Comparison of ENCODE assay signal across 11 cellular contexts in genomic region chr11:31160504-31161422, GRCh38.
DNase-seq lines count a peak whose midpoint lies in the region; ATAC-seq lines count a peak whose summit lies in the region.
"Had no signal": no experiment of that assay in that cellular context is flagged by ENCODE, and none has a peak within 500 bp of the region (broad histone marks: within the 10 kb centered on the region; RNA-seq: fewer than 3 reads in every experiment).

No MANE protein-coding gene starts in this region.

- ATAC-seq in HG03175 (IDR thresholded peaks at IDR 0.05; ENCODE audit: unreplicated experiment) (peak; percentile 63), HG03460 (IDR thresholded peaks at IDR 0.05; ENCODE audit: unreplicated experiment) (no peak)

- DNase-seq in ELR (ENCODE audit: low read depth) (peak; percentile 24), OCI-M1 (lab: John Stamatoyannopoulos, UW) (peak; percentile 6), iris pigment epithelial cell (ENCODE audit: low read depth) (peak; percentile 11), AML-193 (lab: John Stamatoyannopoulos, UW) (no peak), SHP77 treated with DMSO at 0.1 percent for 48 hours (lab: John Stamatoyannopoulos, UW) (no peak)
- DNase-seq in activated effector memory CD4-positive, alpha-beta T cell treated with anti-CD3 and anti-CD28 coated beads, Interleukin-2, amount 50 U/mL, for 16 hours: no peak
- DNase-seq: activated naive CD8-positive, alpha-beta T cell treated with anti-CD3 and anti-CD28 coated beads for 36 hours; hypothalamus; stimulated activated CD4-positive, alpha-beta T cell treated with anti-CD3 and anti-CD28 coated beads, Interleukin-15, amount 100 ng/mL, for 24 hours had no signal

Comparison
In these comparisons a context has a peak if more than half of its experiments do, and no peak if none do; other contexts are left out.
1. DNase-seq: peak in ELR (single experiment), OCI-M1 (single experiment) and iris pigment epithelial cell (single experiment); none in AML-193 (0 of 2), activated effector memory CD4-positive, alpha-beta T cell treated with anti-CD3 and anti-CD28 coated beads, Interleukin-2, amount 50 U/mL, for 16 hours (single experiment) and SHP77 treated with DMSO at 0.1 percent for 48 hours (single experiment).